13 cellular contexts compared by ENCODE assay signal in the genomic region with DNA sequence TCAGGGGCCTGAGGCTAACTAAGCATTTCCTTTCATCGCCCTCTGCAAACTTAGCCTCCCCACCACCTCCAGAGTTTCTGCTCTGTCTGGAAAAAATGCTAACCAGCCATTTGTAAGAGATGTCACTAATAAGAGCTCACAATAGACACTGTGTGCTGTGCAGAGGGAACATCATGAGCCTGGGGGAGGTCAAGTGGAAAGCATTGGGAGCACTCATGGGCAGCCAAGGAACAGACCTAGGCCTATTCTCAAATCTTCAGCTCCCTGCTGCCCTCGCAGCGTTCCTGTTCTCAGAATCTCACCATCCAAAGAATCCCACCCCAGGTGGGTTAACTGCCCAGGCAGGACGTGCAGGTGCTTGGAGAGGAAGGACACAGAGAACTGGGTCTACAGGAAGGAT. TPM values are rescaled to one million over a fixed set of nuclear protein-coding genes. Genes with fewer than 3 reads are reported as not detected.
DNase-seq lines count a peak whose midpoint lies in the region; ATAC-seq and TF ChIP-seq lines count a peak whose summit lies in the region.
"Had no signal": no experiment of that assay in that cellular context is flagged by ENCODE, and none has a peak within 500 bp of the region (broad histone marks: within the 10 kb centered on the region; RNA-seq: fewer than 3 reads in every experiment).

No MANE protein-coding gene starts in this region.

- H3K4me3 ChIP-seq in osteoblast (ENCODE audit: insufficient read depth, low read length) = no peak overlapping the region
- H3K4me3 ChIP-seq: A549, HAP-1 had no signal

- H3K79me2 ChIP-seq in osteoblast (ENCODE audit: insufficient read depth, low read length) = no peaks in the 10 kb centered on the region

- ATAC-seq in Right ventricle myocardium superior (ENCODE audit: poor library complexity) (no peak), GM21576 (IDR thresholded peaks at IDR 0.05; ENCODE audit: unreplicated experiment) (no peak)
- ATAC-seq: A549; CD8-positive, alpha-beta T cell had no signal

- peak overlapping the region; percentile 30 for H3K27ac ChIP-seq in caudate nucleus (ENCODE audit: low read depth, low read length)
- H3K27ac ChIP-seq in layer of hippocampus (ENCODE audit: low read depth, low read length) = peak overlapping the region; percentile 10
- peak overlapping the region; percentile 84 for H3K27ac ChIP-seq in osteoblast (ENCODE audit: low read depth, low read length)
- H3K27ac ChIP-seq: A549 had no signal

- H3K4me1 ChIP-seq in osteoblast (ENCODE audit: insufficient read depth, low read length) = peaks cover 37% of the 10 kb centered on the region
- H3K4me1 ChIP-seq: A549, HAP-1 had no signal

- H3K4me2 ChIP-seq in osteoblast (ENCODE audit: insufficient read depth, low read length) = no peak overlapping the region
- H3K4me2 ChIP-seq: A549 had no signal

- no peaks in the 10 kb centered on the region for H4K20me1 ChIP-seq in osteoblast (ENCODE audit: insufficient read depth, low read length)

- DNase-seq in caudate nucleus (lab: John Stamatoyannopoulos, UW) (peak in 4 of 61 donors; percentile 7 to 30 (median 14)), osteoblast (ENCODE audit: insufficient read length, low spot score, missing footprints) (no peak), Right ventricle myocardium superior (no peak), epidermal melanocyte (ENCODE audit: insufficient read length, low spot score) (no peak), NCI-H2029 (lab: John Stamatoyannopoulos, UW) (no peak)
- DNase-seq: CD8-positive, alpha-beta T cell; COR-L47; DND-41; GDM1 had no signal

- no peak for TF ChIP-seq CTCF in osteoblast (IDR thresholded peaks at IDR 0.05; ENCODE audit: extremely low read depth, low read depth, low read length)

- no peak overlapping the region for H2AFZ ChIP-seq in osteoblast (ENCODE audit: low read length)

- intact Hi-C loops in Right ventricle myocardium superior (cut with DNase I) = no loop called here

- no peaks in the 10 kb centered on the region for H3K27me3 ChIP-seq in layer of hippocampus (ENCODE audit: control insufficient read depth, insufficient read depth, low read length)
- H3K27me3 ChIP-seq in osteoblast (ENCODE audit: insufficient read depth, low read length) = no peaks in the 10 kb centered on the region

- H3K9me3 ChIP-seq in osteoblast (ENCODE audit: low read depth, low read length) = no peaks in the 10 kb centered on the region
- H3K9me3 ChIP-seq: A549, HAP-1 had no signal

- H3K36me3 ChIP-seq in osteoblast (ENCODE audit: insufficient read depth, low read length) = no peaks in the 10 kb centered on the region
- H3K36me3 ChIP-seq: HAP-1 had no signal

RNA-seq across cellular contexts. Expression of gene GPAM, which starts 27.1 kb away (rescaled TPM):
- 10.5 and 15.6 TPM in 2 replicates for total RNA-seq in osteoblast
- 29.7 TPM for total RNA-seq in Right ventricle myocardium superior

Comparison
In these comparisons a context has a peak if more than half of its experiments do, and no peak if none do; other contexts are left out.
1. H3K27ac ChIP-seq: peak in every context shown above with its lines; median percentile 84 in osteoblast; 30 in caudate nucleus; 10 in layer of hippocampus.